In genomic region chr2:69154031-69154430, GRCh38 we compare ENCODE assay signal across 12 cellular contexts.
DNase-seq lines count a peak whose midpoint lies in the region; ATAC-seq, FAIRE-seq and TF ChIP-seq lines count a peak whose summit lies in the region.
"Had no signal": no experiment of that assay in that cellular context is flagged by ENCODE, and none has a peak within 500 bp of the region (broad histone marks: within the 10 kb centered on the region; RNA-seq: fewer than 3 reads in every experiment).

No MANE protein-coding gene starts in this region.

- ATAC-seq in HG03571 (IDR thresholded peaks at IDR 0.05; ENCODE audit: unreplicated experiment) = no peak
- ATAC-seq: foreskin keratinocyte had no signal

- no peak overlapping the region for H3K4me3 ChIP-seq in astrocyte of the cerebellum (ENCODE audit: low read depth, low read length)
- no peak overlapping the region for H3K4me3 ChIP-seq in foreskin fibroblast (ENCODE audit: low read depth in 1 of 2, low read length in 2 of 2)

- no peak for TF ChIP-seq CTCF in astrocyte of the cerebellum (IDR thresholded peaks at IDR 0.05; ENCODE audit: low read depth, low read length, missing control alignments)
- no peak for TF ChIP-seq CTCF in foreskin fibroblast (IDR thresholded peaks at IDR 0.05; ENCODE audit: low read depth, low read length)

- in situ Hi-C loops in astrocyte of the cerebellum (cut with HindIII; ENCODE audit: low sequenced_read_pairs) = no loop called here

- DNase-seq in HTR-8/SVneo (ENCODE audit: insufficient read length, low spot score) (no peak), astrocyte of the cerebellum (ENCODE audit: low read depth) (peak; percentile 55), foreskin fibroblast (peak; percentile 46 to 63), smooth muscle cell of the brain vasculature (ENCODE audit: low read depth, low spot score) (peak; percentile 68), HK-2 (ENCODE audit: unreplicated experiment) (no peak), C1 segment of cervical spinal cord (lab: John Stamatoyannopoulos, UW) (no peak)
- no peak for DNase-seq in stimulated activated CD8-positive, alpha-beta memory T cell treated with anti-CD3 and anti-CD28 coated beads, Interleukin-4, amount 100 ng/mL, for 48 hours
- DNase-seq: activated CD4-positive, alpha-beta T cell treated with anti-CD3 and anti-CD28 coated beads, Interleukin-2, amount 50 U/mL, for 4 hours; foreskin keratinocyte; NCI-H1417; NCI-H510A had no signal

- FAIRE-seq in HTR-8/SVneo (lab: Jason Lieb, UNC) = peak; percentile 38

Comparison
In these comparisons a context has a peak if more than half of its experiments do, and no peak if none do; other contexts are left out.
1. DNase-seq: peak in astrocyte of the cerebellum (single experiment), foreskin fibroblast (2 of 2) and smooth muscle cell of the brain vasculature (single experiment); none in HTR-8/SVneo (single experiment), HK-2 (single experiment), C1 segment of cervical spinal cord (0 of 14) and stimulated activated CD8-positive, alpha-beta memory T cell treated with anti-CD3 and anti-CD28 coated beads, Interleukin-4, amount 100 ng/mL, for 48 hours (single experiment).